In the genomic region with DNA sequence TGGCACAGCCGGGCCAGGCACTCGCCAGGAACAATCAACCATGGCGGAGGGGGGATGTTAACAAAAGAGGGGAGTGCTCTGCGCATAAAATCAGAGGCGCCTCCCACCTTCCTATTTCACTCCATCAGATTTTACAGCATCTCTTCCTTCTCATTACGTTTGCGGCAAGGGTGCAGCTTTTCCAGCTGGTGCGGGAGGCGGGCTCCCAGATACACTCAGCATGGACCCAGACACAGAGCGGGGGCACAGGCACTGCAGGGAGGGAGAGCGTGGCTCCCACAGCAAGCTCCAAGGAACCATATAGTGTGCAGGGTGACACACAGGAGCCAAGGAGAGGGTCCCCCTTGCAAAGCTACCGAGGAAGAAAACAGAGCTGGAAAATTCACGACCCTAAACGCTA, we compare ENCODE assay signal across 22 cellular contexts.
"Had no signal": no experiment of that assay in that cellular context is flagged by ENCODE, and none has a peak within 500 bp of the region (broad histone marks: within the 10 kb centered on the region; RNA-seq: fewer than 3 reads in every experiment).

No MANE protein-coding gene starts in this region.

- H3K27ac ChIP-seq: colonic mucosa, neural progenitor cell, right lobe of liver, stomach, tibial artery, upper lobe of right lung had no signal

- H3K27me3 Mint-ChIP-seq: activated CD4-positive, alpha-beta memory T cell treated with anti-CD3 and anti-CD28 coated beads for 36 hours; activated CD4-positive, alpha-beta T cell treated with anti-CD3 and anti-CD28 coated beads, Interleukin-2, amount 10 ng/mL, durations not matched to agents 24 days and 14 days; activated T-helper 17 cell treated with anti-CD3 and anti-CD28 coated beads, Interleukin-2, amount 50 U/mL, for 72 hours; T-helper 17 cell had no signal

- H3K9me3 Mint-ChIP-seq: activated CD4-positive, alpha-beta memory T cell treated with anti-CD3 and anti-CD28 coated beads for 36 hours; activated CD4-positive, alpha-beta T cell treated with anti-CD3 and anti-CD28 coated beads, Interleukin-2, amount 10 ng/mL, durations not matched to agents 24 days and 14 days; activated naive CD4-positive, alpha-beta T cell treated with anti-CD3 and anti-CD28 coated beads, Interleukin-2, amount 50 U/mL, for 72 hours; activated T-helper 17 cell treated with anti-CD3 and anti-CD28 coated beads, Interleukin-2, amount 50 U/mL, for 72 hours had no signal

- H3K4me3 Mint-ChIP-seq: activated CD4-positive, alpha-beta memory T cell treated with anti-CD3 and anti-CD28 coated beads for 36 hours; activated CD4-positive, alpha-beta T cell treated with anti-CD3 and anti-CD28 coated beads, Interleukin-2, amount 10 ng/mL, durations not matched to agents 24 days and 14 days; activated T-helper 17 cell treated with anti-CD3 and anti-CD28 coated beads, Interleukin-2, amount 50 U/mL, for 72 hours; neural progenitor cell; T-helper 17 cell had no signal

- DNase-seq: activated CD4-positive, alpha-beta memory T cell treated with anti-CD3 and anti-CD28 coated beads for 36 hours; activated CD4-positive, alpha-beta T cell treated with anti-CD3 and anti-CD28 coated beads, Interleukin-2, amount 10 ng/mL, durations not matched to agents 24 days and 14 days; activated CD4-positive, CD25-positive, alpha-beta regulatory T cell treated with anti-CD3 and anti-CD28 coated beads, Interleukin-2, amount 50 U/mL, for 72 hours; activated CD8-positive, alpha-beta memory T cell treated with anti-CD3 and anti-CD28 coated beads, Interleukin-2, amount 50 U/mL, for 4 hours; activated gamma-delta T cell treated with Interleukin-2 at 50 U/mL for 16 hours; activated T-cell treated with anti-CD3 and anti-CD28 coated beads, Interleukin-2, amount 50 U/mL, for 1 hour; cerebellar nuclear complex; colonic mucosa; effector memory CD4-positive, alpha-beta T cell; left cardiac atrium; mammary epithelial cell; right lobe of liver; stimulated activated CD4-positive, alpha-beta T cell treated with anti-CD3 and anti-CD28 coated beads, Interleukin-2, amount 100 ng/mL, for 48 hours; stomach; SW 1271; T-helper 17 cell; T1000; tibial artery; upper lobe of right lung had no signal

- ATAC-seq: activated naive CD4-positive, alpha-beta T cell treated with anti-CD3 and anti-CD28 coated beads, Interleukin-2, amount 50 U/mL, for 72 hours; activated T-helper 17 cell treated with anti-CD3 and anti-CD28 coated beads, Interleukin-2, amount 50 U/mL, for 72 hours; right lobe of liver; T-helper 17 cell; upper lobe of right lung had no signal

- H3K27ac Mint-ChIP-seq: activated CD4-positive, alpha-beta memory T cell treated with anti-CD3 and anti-CD28 coated beads for 36 hours; activated CD4-positive, alpha-beta T cell treated with anti-CD3 and anti-CD28 coated beads, Interleukin-2, amount 10 ng/mL, durations not matched to agents 24 days and 14 days; activated T-helper 17 cell treated with anti-CD3 and anti-CD28 coated beads, Interleukin-2, amount 50 U/mL, for 72 hours; neural progenitor cell; T-helper 17 cell had no signal
